ENCODE assay signal across 23 cellular contexts in genomic region chr5:149123211-149123610, GRCh38.
"Had no signal": no experiment of that assay in that cellular context is flagged by ENCODE, and none has a peak within 500 bp of the region (broad histone marks: within the 10 kb centered on the region; RNA-seq: fewer than 3 reads in every experiment).

No MANE protein-coding gene starts in this region.

- H3K4me1 Mint-ChIP-seq: natural killer cell; neural progenitor cell; stimulated activated effector memory CD8-positive, alpha-beta T cell treated with anti-CD3 and anti-CD28 coated beads, Interleukin-12 subunit alpha, Interleukin-12 subunit beta, amount 100 ng/mL, for 72 hours; stimulated activated naive B cell treated with anti-CD40 and anti-IgM and Interleukin-4, amounts not matched to agents 10 μg/mL and 1 μg/mL and 100 μg/mL, for 72 hours had no signal

- DNase-seq: natural killer cell; occipital lobe; ovary; posterior cingulate gyrus; psoas muscle; right cardiac atrium; right lobe of liver; sigmoid colon; small intestine; stimulated activated CD4-positive, alpha-beta T cell treated with anti-CD3 and anti-CD28 coated beads, Interleukin-15, amount 100 ng/mL, for 24 hours; stimulated activated CD4-positive, alpha-beta T cell treated with anti-CD3 and anti-CD28 coated beads, Interleukin-2, amount 100 ng/mL, for 24 hours; stimulated activated CD4-positive, alpha-beta T cell treated with anti-CD3 and anti-CD28 coated beads, Interleukin-2, amount 100 ng/mL, for 48 hours; stimulated activated CD4-positive, alpha-beta T cell treated with anti-CD3 and anti-CD28 coated beads, Interleukin-4, amount 100 ng/mL, for 24 hours; stimulated activated naive B cell treated with anti-CD40 and anti-IgM and Interleukin-4, amounts not matched to agents 10 μg/mL and 1 μg/mL and 100 μg/mL, for 72 hours; stimulated activated naive CD4-positive, alpha-beta T cell treated with Interleukin-2 at 50 U/mL for 16 hours; stomach; thyroid gland; trophoblast cell had no signal

- H3K36me3 Mint-ChIP-seq: natural killer cell; neural progenitor cell; stimulated activated effector memory CD8-positive, alpha-beta T cell treated with anti-CD3 and anti-CD28 coated beads, Interleukin-12 subunit alpha, Interleukin-12 subunit beta, amount 100 ng/mL, for 72 hours; stimulated activated naive B cell treated with anti-CD40 and anti-IgM and Interleukin-4, amounts not matched to agents 10 μg/mL and 1 μg/mL and 100 μg/mL, for 72 hours had no signal

- H3K9me3 Mint-ChIP-seq: natural killer cell; nephron; neural progenitor cell; stimulated activated effector memory CD8-positive, alpha-beta T cell treated with anti-CD3 and anti-CD28 coated beads, Interleukin-12 subunit alpha, Interleukin-12 subunit beta, amount 100 ng/mL, for 72 hours; stimulated activated naive B cell treated with anti-CD40 and anti-IgM and Interleukin-4, amounts not matched to agents 10 μg/mL and 1 μg/mL and 100 μg/mL, for 72 hours; stimulated activated naive CD8-positive, alpha-beta T cell treated with anti-CD3 and anti-CD28 coated beads, Interleukin-15, Interleukin-2, amounts not matched to agents 100 ng/mL and 50 ng/mL, for 24 hours had no signal

- H3K27ac Mint-ChIP-seq: natural killer cell; nephron; neural progenitor cell; progenitor cell of endocrine pancreas; stimulated activated effector memory CD8-positive, alpha-beta T cell treated with anti-CD3 and anti-CD28 coated beads, Interleukin-12 subunit alpha, Interleukin-12 subunit beta, amount 100 ng/mL, for 72 hours; stimulated activated naive B cell treated with anti-CD40 and anti-IgM and Interleukin-4, amounts not matched to agents 10 μg/mL and 1 μg/mL and 100 μg/mL, for 72 hours; stimulated activated naive CD8-positive, alpha-beta T cell treated with anti-CD3 and anti-CD28 coated beads, Interleukin-15, Interleukin-2, amounts not matched to agents 100 ng/mL and 50 ng/mL, for 24 hours had no signal

- H3K4me3 Mint-ChIP-seq: natural killer cell; nephron; neural progenitor cell; stimulated activated effector memory CD8-positive, alpha-beta T cell treated with anti-CD3 and anti-CD28 coated beads, Interleukin-12 subunit alpha, Interleukin-12 subunit beta, amount 100 ng/mL, for 72 hours; stimulated activated naive B cell treated with anti-CD40 and anti-IgM and Interleukin-4, amounts not matched to agents 10 μg/mL and 1 μg/mL and 100 μg/mL, for 72 hours; stimulated activated naive CD8-positive, alpha-beta T cell treated with anti-CD3 and anti-CD28 coated beads, Interleukin-15, Interleukin-2, amounts not matched to agents 100 ng/mL and 50 ng/mL, for 24 hours had no signal
